1 cellular context compared by ENCODE assay signal in genomic region chr1:229339086-229339485, GRCh38.
TF ChIP-seq lines count a peak whose summit lies in the region.

No MANE protein-coding gene starts in this region.

TF ChIP-seq in SK-N-SH, 30 proteins besides CTCF, POLR2A, EP300 and RAD21 (continued from another document):
- no peak for TF ChIP-seq ZBTB33 (IDR thresholded peaks at IDR 0.05; ENCODE audit: borderline replicate concordance, low read depth)
- TF ChIP-seq TEAD4 (IDR thresholded peaks at IDR 0.05; ENCODE audit: borderline replicate concordance, insufficient read depth): no peak
- no peak for TF ChIP-seq GATA2 (CRISPR knock-in tag; IDR thresholded peaks at IDR 0.05)
- TF ChIP-seq REST (IDR thresholded peaks at IDR 0.05; ENCODE audit: low read depth, low read length): no peak
- no peak for TF ChIP-seq RFX5 (IDR thresholded peaks at IDR 0.05; ENCODE audit: low read length)
- TF ChIP-seq YY1 (IDR thresholded peaks at IDR 0.05; ENCODE audit: low read depth): no peak
- TF ChIP-seq POLR2AphosphoS5 (IDR thresholded peaks at IDR 0.05; ENCODE audit: low read depth, low read length): no peak
- TF ChIP-seq JUND (IDR thresholded peaks at IDR 0.05): no peak
- TF ChIP-seq ELF1 (IDR thresholded peaks at IDR 0.05): no peak
- TF ChIP-seq CHD2 (IDR thresholded peaks at IDR 0.05; ENCODE audit: low read length, partially characterized antibody): no peak
- TF ChIP-seq GABPA (IDR thresholded peaks at IDR 0.05; ENCODE audit: low read depth): no peak
- TF ChIP-seq USF2 (IDR thresholded peaks at IDR 0.05; ENCODE audit: borderline replicate concordance, low read depth, low read length): no peak
- TF ChIP-seq NRF1 (IDR thresholded peaks at IDR 0.05; ENCODE audit: low read depth, low read length): no peak
- no peak for TF ChIP-seq TAF1 (IDR thresholded peaks at IDR 0.05; ENCODE audit: borderline replicate concordance, low read depth, low read length)
- no peak for TF ChIP-seq PBX3 (IDR thresholded peaks at IDR 0.05)
- no peak for TF ChIP-seq IRF3 (IDR thresholded peaks at IDR 0.05; ENCODE audit: low read depth, low read length)
- no peak for TF ChIP-seq TCF12 (IDR thresholded peaks at IDR 0.05)
